Comparison of ENCODE assay signal across 8 cellular contexts in the genomic region with DNA sequence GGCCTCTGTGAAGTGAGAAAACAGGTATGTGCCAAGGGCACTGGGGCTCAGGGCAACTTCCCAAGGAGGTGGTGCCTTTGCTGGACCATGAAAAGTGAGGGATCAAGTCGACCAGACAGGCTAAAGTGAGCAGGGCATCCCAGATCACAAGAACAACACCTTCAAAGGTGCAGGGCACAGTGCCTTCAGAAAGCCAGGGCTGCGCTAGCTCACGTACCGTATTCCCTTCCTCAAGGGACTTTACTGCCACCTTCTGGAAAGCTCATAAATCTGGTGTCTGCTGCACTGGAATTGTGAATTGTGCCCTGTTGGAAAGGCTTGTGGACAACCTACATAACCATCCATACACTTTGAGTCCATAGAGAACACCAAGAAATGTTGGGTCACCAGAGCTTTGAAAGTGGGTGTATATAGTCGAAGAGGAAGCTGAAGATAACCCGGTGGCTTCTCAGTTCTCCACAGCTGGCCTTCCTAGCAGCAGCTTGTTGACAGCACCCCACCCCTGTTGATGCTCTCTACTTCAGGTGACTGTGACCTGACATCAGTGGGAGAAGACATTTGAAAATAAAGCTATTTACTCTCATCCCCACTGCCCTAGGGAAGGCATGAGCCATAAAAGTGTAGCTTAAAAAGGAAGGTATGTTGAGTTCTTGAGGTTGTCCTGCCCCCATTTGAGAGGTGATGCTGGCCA. TPM values are rescaled to one million over a fixed set of nuclear protein-coding genes. Genes with fewer than 3 reads are reported as not detected.
DNase-seq lines count a peak whose midpoint lies in the region; ATAC-seq and TF ChIP-seq lines count a peak whose summit lies in the region.

No MANE protein-coding gene starts in this region.

- POLR2A ChIA-PET in OCI-LY7 (lab: Charles Lee) = interaction anchor here (0.5 to 0.6 kb wide), 2 partner anchors 343 to 441 kb away, joined by 3 to 4 read pairs; no protein-coding TSS in a partner anchor

- no peaks in the 10 kb centered on the region for H3K9me2 ChIP-seq in OCI-LY7 (ENCODE audit: insufficient read depth, low read length)

- CTCF ChIA-PET in OCI-LY7 (lab: Charles Lee; ENCODE audit: unreplicated experiment) = no interaction called here

- peak; percentile 68 for TF ChIP-seq CTCF in OCI-LY7 (conservative IDR thresholded peaks at IDR 0.05; ENCODE audit: low read length)
- peak; percentile 41 for TF ChIP-seq CTCF in colonic mucosa (IDR thresholded peaks at IDR 0.05)

- peaks cover 4 to 13% of the 10 kb centered on the region in 2 donors for H3K27me3 Mint-ChIP-seq in effector memory CD8-positive, alpha-beta T cell

- H3K27me3 ChIP-seq in colonic mucosa = no peaks in the 10 kb centered on the region

- H3K4me3 Mint-ChIP-seq in effector memory CD8-positive, alpha-beta T cell = no peak overlapping the region

- no peaks in the 10 kb centered on the region for H3K4me1 ChIP-seq in OCI-LY7 (ENCODE audit: insufficient read depth, low read length, poor library complexity, severe bottlenecking)
- peaks cover 8% of the 10 kb centered on the region for H3K4me1 ChIP-seq in colonic mucosa

- H3K27ac ChIP-seq in OCI-LY7 (ENCODE audit: low read depth, low read length, poor library complexity, severe bottlenecking) (no peak overlapping the region), colonic mucosa (no peak overlapping the region)

- H3K9me3 ChIP-seq in OCI-LY7 (ENCODE audit: low read length) = no peaks in the 10 kb centered on the region
- no peaks in the 10 kb centered on the region for H3K9me3 ChIP-seq in colonic mucosa

- in situ Hi-C loops in KBM-7 (cut with MboI; ENCODE audit: low pct_unique_long_range_greater_than_20kb, low sequenced_read_pairs) = no loop called here

- DNase-seq in DMS53 treated with DMSO at 0.1 percent for 48 hours (lab: John Stamatoyannopoulos, UW; ENCODE audit: unreplicated experiment) (peak; percentile 87), KBM-7 (peak; percentile 48), OCI-LY7 (ENCODE audit: low spot score) (peak; percentile 39), colonic mucosa (peak; percentile 57), medulla oblongata (ENCODE audit: extremely low spot score) (peak; percentile 83)
- DNase-seq in effector CD8-positive, alpha-beta T cell (lab: John Stamatoyannopoulos, UW) = no peak
- no peak for DNase-seq in effector memory CD8-positive, alpha-beta T cell

- no peaks in the 10 kb centered on the region for H3K79me2 ChIP-seq in OCI-LY7 (ENCODE audit: insufficient read depth, low read depth, low read length)

- no peak overlapping the region for H3K4me2 ChIP-seq in OCI-LY7 (ENCODE audit: low read length)

- H3K4me3 ChIP-seq in OCI-LY7 (ENCODE audit: low read depth, low read length, poor library complexity, severe bottlenecking) = no peak overlapping the region
- H3K4me3 ChIP-seq in colonic mucosa = no peak overlapping the region

- H3K9ac ChIP-seq in colonic mucosa (ENCODE audit: low read depth in 2 of 2, low read length in 2 of 2) = no peak overlapping the region

- no peaks in the 10 kb centered on the region for H3K9me3 Mint-ChIP-seq in effector memory CD8-positive, alpha-beta T cell

- peak overlapping the region in 1 of 2 donors; percentile 24 for H3K27ac Mint-ChIP-seq in effector memory CD8-positive, alpha-beta T cell

- BruUV-seq in OCI-LY7 (replicated peaks; lab: Mats Ljungman, UMichigan) = no TSS peak

- no peak for ATAC-seq in GM19035 (IDR thresholded peaks at IDR 0.05; ENCODE audit: unreplicated experiment)
- ATAC-seq in effector memory CD8-positive, alpha-beta T cell (replicated peaks) = no peak

- intact Hi-C loops in OCI-LY7 (cut with micrococcal nuclease; ENCODE audit: unreplicated experiment) = loop anchor here (1.0 kb wide), 1 partner anchor 403 kb away; no protein-coding TSS in a partner anchor
- intact Hi-C loops in colonic mucosa (cut with DNase I) = loop anchor here (5.0 kb wide), 2 partner anchors 302 to 402 kb away; a partner anchor contains a TSS

- H2AFZ ChIP-seq in OCI-LY7 (ENCODE audit: low read length) = no peak overlapping the region

- H4K20me1 ChIP-seq in OCI-LY7 (ENCODE audit: insufficient read depth, low read length) = no peaks in the 10 kb centered on the region

- H3K36me3 Mint-ChIP-seq in effector memory CD8-positive, alpha-beta T cell (ENCODE audit: insufficient read depth) = no peaks in the 10 kb centered on the region

- H3K36me3 ChIP-seq in OCI-LY7 (ENCODE audit: insufficient read depth, low read length) (no peaks in the 10 kb centered on the region), colonic mucosa (no peaks in the 10 kb centered on the region)

- H3K4me1 Mint-ChIP-seq in effector memory CD8-positive, alpha-beta T cell (ENCODE audit: low read depth in 2 of 2) = peaks cover 16 to 18% of the 10 kb centered on the region in 2 donors

RNA-seq across cellular contexts. Expression of a gene that starts 24.5 kb away (rescaled TPM):
- total RNA-seq in OCI-LY7 (2014; rRNA removed; shearing (Covaris generic)) = not detected in 2 replicates
- total RNA-seq in OCI-LY7 (2022) (not detected in 2 replicates), colonic mucosa (under 1 TPM; 0.30 to 0.35 TPM)

Comparison
In these comparisons a context has a peak if more than half of its experiments do, and no peak if none do; other contexts are left out.
1. DNase-seq: peak in DMS53 treated with DMSO at 0.1 percent for 48 hours (single experiment), KBM-7 (single experiment), OCI-LY7 (single experiment), colonic mucosa (single experiment) and medulla oblongata (single experiment); none in effector CD8-positive, alpha-beta T cell (single experiment) and effector memory CD8-positive, alpha-beta T cell (0 of 3).